Comparison of ENCODE assay signal across 1 cellular context in the genomic region with DNA sequence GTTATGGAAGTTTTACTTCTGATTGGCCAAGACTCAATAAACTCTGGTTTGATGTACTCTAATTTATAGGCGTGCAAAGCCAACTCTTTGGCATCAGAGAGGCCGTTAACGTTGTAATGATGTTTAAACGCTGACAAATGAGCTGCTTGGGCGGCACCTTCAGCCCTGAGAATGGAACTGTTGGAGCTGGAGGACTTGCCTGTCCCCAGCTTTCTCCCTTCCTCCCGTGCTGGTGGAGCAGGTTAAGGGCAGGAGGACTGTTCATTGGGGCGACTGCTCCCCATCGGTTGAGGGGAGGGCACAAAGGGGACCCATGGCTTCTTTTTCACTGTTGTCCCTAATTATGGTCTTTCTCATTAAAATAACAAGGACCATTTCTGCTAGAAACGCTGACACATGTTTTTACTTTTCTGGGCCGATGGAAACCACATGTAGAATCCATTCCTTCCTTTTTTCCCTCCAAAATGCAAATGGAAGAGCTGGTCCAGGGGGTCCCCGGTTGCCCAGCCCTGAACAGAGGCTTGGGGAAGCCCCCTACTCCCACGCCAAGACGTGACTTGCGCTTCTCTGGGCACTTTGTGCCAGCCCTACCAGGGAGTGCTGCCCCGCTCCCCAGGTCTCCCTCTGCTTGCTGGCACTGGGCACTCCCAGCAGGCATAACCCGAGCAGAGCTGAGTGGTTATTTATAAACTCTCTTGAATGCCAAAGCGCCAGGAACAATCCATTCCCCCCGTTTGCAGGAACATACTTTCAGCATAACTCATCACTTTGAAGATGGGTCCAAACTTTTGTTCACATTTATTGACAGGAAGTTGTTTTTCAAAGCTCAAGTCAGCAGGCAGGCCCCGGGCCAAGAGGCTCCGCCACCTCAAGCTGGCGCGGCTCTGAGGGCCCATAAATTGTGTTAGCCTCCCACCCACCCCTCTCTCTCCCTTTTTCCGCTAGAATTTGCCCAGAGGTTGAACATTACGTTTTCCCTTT.
TF ChIP-seq lines count a peak whose summit lies in the region.

No MANE protein-coding gene starts in this region.

TF ChIP-seq in SK-N-SH, 30 proteins besides CTCF, POLR2A, EP300 and RAD21 (continued from another document):
- TF ChIP-seq, protein P1, sequence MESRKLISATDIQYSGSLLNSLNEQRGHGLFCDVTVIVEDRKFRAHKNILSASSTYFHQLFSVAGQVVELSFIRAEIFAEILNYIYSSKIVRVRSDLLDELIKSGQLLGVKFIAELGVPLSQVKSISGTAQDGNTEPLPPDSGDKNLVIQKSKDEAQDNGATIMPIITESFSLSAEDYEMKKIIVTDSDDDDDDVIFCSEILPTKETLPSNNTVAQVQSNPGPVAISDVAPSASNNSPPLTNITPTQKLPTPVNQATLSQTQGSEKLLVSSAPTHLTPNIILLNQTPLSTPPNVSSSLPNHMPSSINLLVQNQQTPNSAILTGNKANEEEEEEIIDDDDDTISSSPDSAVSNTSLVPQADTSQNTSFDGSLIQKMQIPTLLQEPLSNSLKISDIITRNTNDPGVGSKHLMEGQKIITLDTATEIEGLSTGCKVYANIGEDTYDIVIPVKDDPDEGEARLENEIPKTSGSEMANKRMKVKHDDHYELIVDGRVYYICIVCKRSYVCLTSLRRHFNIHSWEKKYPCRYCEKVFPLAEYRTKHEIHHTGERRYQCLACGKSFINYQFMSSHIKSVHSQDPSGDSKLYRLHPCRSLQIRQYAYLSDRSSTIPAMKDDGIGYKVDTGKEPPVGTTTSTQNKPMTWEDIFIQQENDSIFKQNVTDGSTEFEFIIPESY (IDR thresholded peaks at IDR 0.05; ENCODE audit: borderline replicate concordance, low read depth) = peak; percentile 78; the same call in 1 of the 2 replicates
- TF ChIP-seq GATA2 (CRISPR knock-in tag; IDR thresholded peaks at IDR 0.05) (no peak), MAX (IDR thresholded peaks at IDR 0.05; ENCODE audit: low read depth) (peak; percentile 71), RXRA (IDR thresholded peaks at IDR 0.05; ENCODE audit: borderline replicate concordance, low read depth) (peak; percentile 92; the same call in 1 of the 2 replicates), YY1 (IDR thresholded peaks at IDR 0.05; ENCODE audit: low read depth) (0 out of 2 replicates have a peak, but pooled peaks have one; percentile 15), MXI1 (IDR thresholded peaks at IDR 0.05; ENCODE audit: low read depth, low read length) (no peak), NRF1 (IDR thresholded peaks at IDR 0.05; ENCODE audit: low read depth, low read length) (no peak), FOSL2 (IDR thresholded peaks at IDR 0.05; ENCODE audit: borderline replicate concordance, low read depth) (peak; percentile 93), IRF3 (IDR thresholded peaks at IDR 0.05; ENCODE audit: low read depth, low read length) (no peak), REST (IDR thresholded peaks at IDR 0.05; ENCODE audit: low read depth, low read length) (no peak), ELF1 (IDR thresholded peaks at IDR 0.05) (0 out of 2 replicates have a peak, but pooled peaks have one; percentile 53)
- TF ChIP-seq, protein P2, sequence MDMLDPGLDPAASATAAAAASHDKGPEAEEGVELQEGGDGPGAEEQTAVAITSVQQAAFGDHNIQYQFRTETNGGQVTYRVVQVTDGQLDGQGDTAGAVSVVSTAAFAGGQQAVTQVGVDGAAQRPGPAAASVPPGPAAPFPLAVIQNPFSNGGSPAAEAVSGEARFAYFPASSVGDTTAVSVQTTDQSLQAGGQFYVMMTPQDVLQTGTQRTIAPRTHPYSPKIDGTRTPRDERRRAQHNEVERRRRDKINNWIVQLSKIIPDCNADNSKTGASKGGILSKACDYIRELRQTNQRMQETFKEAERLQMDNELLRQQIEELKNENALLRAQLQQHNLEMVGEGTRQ (IDR thresholded peaks at IDR 0.05; ENCODE audit: borderline replicate concordance, low read depth, low read length) = no peak
- TF ChIP-seq, protein P3, sequence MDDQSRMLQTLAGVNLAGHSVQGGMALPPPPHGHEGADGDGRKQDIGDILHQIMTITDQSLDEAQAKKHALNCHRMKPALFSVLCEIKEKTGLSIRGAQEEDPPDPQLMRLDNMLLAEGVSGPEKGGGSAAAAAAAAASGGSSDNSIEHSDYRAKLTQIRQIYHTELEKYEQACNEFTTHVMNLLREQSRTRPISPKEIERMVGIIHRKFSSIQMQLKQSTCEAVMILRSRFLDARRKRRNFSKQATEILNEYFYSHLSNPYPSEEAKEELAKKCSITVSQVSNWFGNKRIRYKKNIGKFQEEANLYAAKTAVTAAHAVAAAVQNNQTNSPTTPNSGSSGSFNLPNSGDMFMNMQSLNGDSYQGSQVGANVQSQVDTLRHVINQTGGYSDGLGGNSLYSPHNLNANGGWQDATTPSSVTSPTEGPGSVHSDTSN (IDR thresholded peaks at IDR 0.05) = peak; percentile 97
